ENCODE assay signal across 8 cellular contexts in the genomic region with DNA sequence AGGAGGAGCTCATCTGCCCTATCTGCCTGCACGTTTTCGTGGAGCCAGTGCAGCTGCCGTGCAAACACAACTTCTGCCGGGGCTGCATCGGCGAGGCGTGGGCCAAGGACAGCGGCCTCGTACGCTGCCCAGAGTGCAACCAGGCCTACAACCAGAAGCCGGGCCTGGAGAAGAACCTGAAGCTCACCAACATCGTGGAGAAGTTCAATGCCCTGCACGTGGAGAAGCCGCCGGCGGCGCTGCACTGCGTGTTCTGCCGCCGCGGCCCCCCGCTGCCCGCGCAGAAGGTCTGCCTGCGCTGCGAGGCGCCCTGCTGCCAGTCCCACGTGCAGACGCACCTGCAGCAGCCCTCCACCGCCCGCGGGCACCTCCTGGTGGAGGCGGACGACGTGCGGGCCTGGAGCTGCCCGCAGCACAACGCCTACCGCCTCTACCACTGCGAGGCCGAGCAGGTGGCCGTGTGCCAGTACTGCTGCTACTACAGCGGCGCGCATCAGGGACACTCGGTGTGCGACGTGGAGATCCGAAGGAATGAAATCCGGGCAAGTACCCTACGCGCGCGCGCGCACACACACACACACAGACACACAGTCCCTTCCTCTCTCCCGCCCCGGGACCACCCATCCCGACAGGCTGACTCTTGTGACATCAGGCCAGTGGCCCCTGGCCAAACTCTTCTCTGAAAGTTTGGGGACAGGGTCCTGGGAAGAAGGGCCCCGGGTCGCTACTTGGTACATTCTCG. TPM values are rescaled to one million over a fixed set of nuclear protein-coding genes. Genes with fewer than 3 reads are reported as not detected.
DNase-seq lines count a peak whose midpoint lies in the region; ATAC-seq and TF ChIP-seq lines count a peak whose summit lies in the region.

No MANE protein-coding gene starts in this region.

- H3K4me1 ChIP-seq in CD8-positive, alpha-beta T cell (ENCODE audit: insufficient read depth, low read length): peaks cover 39% of the 10 kb centered on the region
- peaks cover 34 to 46% of the 10 kb centered on the region in 2 donors for H3K4me1 ChIP-seq in mucosa of rectum (ENCODE audit: control insufficient read depth in 2 of 2, insufficient read depth in 2 of 2, low read length in 2 of 2)

- CTCF ChIA-PET in CD8-positive, alpha-beta T cell (lab: Charles Lee): interaction anchor here (0.8 to 3.4 kb wide), 17 partner anchors 10 to 293 kb away, joined by 3 to 27 read pairs (median 5); partner anchors contain the start of genes ACTR1A, ARL3, SFXN2 and SUFU

- peak; percentile 33 for ATAC-seq in CD8-positive, alpha-beta T cell

- H3K27ac Mint-ChIP-seq in CD8-positive, alpha-beta T cell: peak overlapping the region; percentile 99

- peak overlapping the region; percentile 77 for H3K27ac ChIP-seq in CD8-positive, alpha-beta T cell (ENCODE audit: low read depth, low read length)
- H3K27ac ChIP-seq in epithelial cell of prostate: peak overlapping the region; percentile 97
- H3K27ac ChIP-seq in mucosa of rectum (ENCODE audit: low read depth in 2 of 2, low read length in 2 of 2): peak overlapping the region; percentile 99

- H3K4me3 ChIP-seq in CD8-positive, alpha-beta T cell (ENCODE audit: low read depth, low read length): peak overlapping the region; percentile 99
- peak overlapping the region; percentile 89 to 98 for H3K4me3 ChIP-seq in mucosa of rectum (ENCODE audit: low read length in 2 of 2)

- no peaks in the 10 kb centered on the region for H3K27me3 Mint-ChIP-seq in CD8-positive, alpha-beta T cell (ENCODE audit: low read depth)

- H3K9ac ChIP-seq in mucosa of rectum (ENCODE audit: low read depth in 1 of 2, low read length in 2 of 2): peak overlapping the region; percentile 95 to 96

- no peaks in the 10 kb centered on the region for H3K9me3 ChIP-seq in CD8-positive, alpha-beta T cell (ENCODE audit: low read length)
- no peaks in the 10 kb centered on the region for H3K9me3 ChIP-seq in mucosa of rectum (ENCODE audit: control insufficient read depth in 2 of 2, low read length in 2 of 2)

- H3K4me3 Mint-ChIP-seq in CD8-positive, alpha-beta T cell: peak overlapping the region; percentile 97

- H3K9me3 Mint-ChIP-seq in CD8-positive, alpha-beta T cell: no peaks in the 10 kb centered on the region

- H3K36me3 ChIP-seq in CD8-positive, alpha-beta T cell (ENCODE audit: insufficient read depth, low read length): no peaks in the 10 kb centered on the region
- H3K36me3 ChIP-seq in mucosa of rectum (ENCODE audit: control insufficient read depth in 2 of 2, insufficient read depth in 2 of 2, low read length in 2 of 2): peaks cover 3 to 8% of the 10 kb centered on the region in 2 donors

- peak; percentile 69 to 90 (median 81) for DNase-seq in CD8-positive, alpha-beta T cell
- DNase-seq in HK-2 (ENCODE audit: unreplicated experiment) (peak; percentile 86), NOMO-1 treated with DMSO at 0.1 percent for 48 hours (lab: John Stamatoyannopoulos, UW; ENCODE audit: unreplicated experiment) (peak; percentile 69), activated T-cell treated with anti-CD3 and anti-CD28 coated beads for 48 hours (ENCODE audit: low read depth) (peak; percentile 77), epithelial cell of prostate (ENCODE audit: low read depth, low spot score) (no peak), AG08396 (ENCODE audit: low spot score) (no peak)
- DNase-seq in stimulated activated CD8-positive, alpha-beta memory T cell treated with anti-CD3 and anti-CD28 coated beads, Interleukin-7, amount 100 ng/mL, for 1 hour (ENCODE audit: low read depth in 2 of 2): peak; percentile 51 to 57

- peaks cover 15% of the 10 kb centered on the region for H3K36me3 Mint-ChIP-seq in CD8-positive, alpha-beta T cell

- peaks cover 51% of the 10 kb centered on the region for H3K4me1 Mint-ChIP-seq in CD8-positive, alpha-beta T cell (ENCODE audit: low read depth)

- H3K27me3 ChIP-seq in CD8-positive, alpha-beta T cell (ENCODE audit: insufficient read depth, low read length): no peaks in the 10 kb centered on the region
- H3K27me3 ChIP-seq in mucosa of rectum (ENCODE audit: control insufficient read depth in 2 of 2, insufficient read depth in 2 of 2, low read length in 2 of 2): no peaks in the 10 kb centered on the region

- peak; percentile 75 for TF ChIP-seq CTCF in CD8-positive, alpha-beta T cell (IDR thresholded peaks at IDR 0.05)

- intact Hi-C loops in CD8-positive, alpha-beta T cell (cut with DNase I, micrococcal nuclease): loop anchor here (1.0 to 10.0 kb wide), 11 partner anchors 69 to 1290 kb away; partner anchors contain the start of genes OGA (in 2 of the 2), TAF5 (in 2 of the 2), ARL3 (in 1 of the 2) and BORCS7 (in 1 of the 2)

- POLR2A ChIA-PET in CD8-positive, alpha-beta T cell (lab: Charles Lee): interaction anchor here (0.6 to 5.0 kb wide), 23 partner anchors 9 to 814 kb away, joined by 3 to 60 read pairs (median 5); partner anchors contain the start of genes ACTR1A, ARL3, C10orf95 and CUEDC2

RNA-seq across cellular contexts. Expression of gene TRIM8, which starts 0.5 kb away (rescaled TPM):
- 10 to 100 TPM; 47.9 to 53.1 TPM for total RNA-seq in CD8-positive, alpha-beta T cell

Comparison
In these comparisons a context has a peak if more than half of its experiments do, and no peak if none do; other contexts are left out.
1. DNase-seq: peak in CD8-positive, alpha-beta T cell (7 of 7), HK-2 (single experiment), NOMO-1 treated with DMSO at 0.1 percent for 48 hours (single experiment), activated T-cell treated with anti-CD3 and anti-CD28 coated beads for 48 hours (single experiment) and stimulated activated CD8-positive, alpha-beta memory T cell treated with anti-CD3 and anti-CD28 coated beads, Interleukin-7, amount 100 ng/mL, for 1 hour (2 of 2); none in epithelial cell of prostate (single experiment) and AG08396 (single experiment).
2. Peak in every context shown above with its lines, with median percentiles within 50 percentile points of each other: H3K27ac ChIP-seq.